In the genomic region with DNA sequence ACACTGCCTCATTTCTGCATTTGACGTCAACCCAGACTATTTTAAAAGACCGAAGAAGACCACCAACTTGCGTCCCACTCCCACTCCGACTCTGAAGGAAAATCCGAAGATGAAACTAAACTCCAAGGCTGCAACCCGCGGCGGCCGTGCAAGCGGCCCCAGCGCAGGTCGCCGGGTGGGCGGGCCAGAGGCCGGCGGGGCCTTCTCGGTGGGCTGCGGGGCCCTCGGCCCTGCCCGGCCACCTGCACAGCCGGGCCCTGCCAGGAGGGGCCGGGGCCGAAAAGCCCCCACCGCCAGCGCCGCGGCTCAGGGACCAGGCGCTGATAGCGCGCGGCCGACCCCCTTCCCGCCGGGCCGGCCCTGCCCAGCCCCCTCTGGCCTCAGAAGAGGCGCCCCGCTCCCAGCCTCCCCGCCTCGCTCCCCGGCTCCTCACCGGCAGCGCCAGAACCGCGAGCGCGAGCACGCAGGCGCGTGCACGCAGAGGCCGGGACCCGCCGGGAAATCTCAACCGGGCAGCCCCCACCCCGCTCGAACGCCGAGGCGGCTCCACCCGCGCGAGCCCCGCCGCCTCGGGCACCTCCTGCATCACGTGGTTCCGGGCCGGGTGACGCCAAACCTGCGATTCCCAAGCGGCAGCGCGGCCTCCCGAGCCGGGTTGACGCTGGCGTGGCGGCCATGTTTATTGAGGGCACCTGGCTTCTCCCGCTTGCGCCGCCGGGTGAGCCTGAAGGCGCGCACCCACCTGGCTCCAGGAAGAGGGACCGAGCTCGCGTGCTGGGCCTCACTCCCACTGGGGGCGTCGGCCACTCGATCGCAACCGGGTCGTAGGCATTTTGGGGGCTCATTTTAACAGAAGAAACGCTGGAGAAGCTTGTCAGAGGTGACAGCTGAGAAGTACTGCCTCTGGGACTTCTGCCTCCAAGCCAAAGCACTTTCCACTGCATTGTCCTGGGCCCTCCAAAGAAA, we compare ENCODE assay signal across 1 cellular context.
A peak's percentile ranks its signal among the peaks of the same experiment; 100 is the strongest.
TF ChIP-seq lines count a peak whose summit lies in the region.

A gene (minus strand): TSS at position 589 of the 966 bp plus-strand sequence. CDS start 1,170 bp downstream, outside the sequence.

TF ChIP-seq in HepG2, 621 proteins besides CTCF, POLR2A, EP300 and RAD21 (continued from another document and continues in another):
- TF ChIP-seq ZNF260 (CRISPR knock-in tag; IDR thresholded peaks at IDR 0.05; ENCODE audit: borderline replicate concordance, low read depth) (0 out of 2 replicates have a peak, but pooled peaks have one; percentile 59), SOX13 (IDR thresholded peaks at IDR 0.05) (no peak), SOX13 (CRISPR knock-in tag; conservative IDR thresholded peaks at IDR 0.05 in 1 of 2, IDR thresholded peaks at IDR 0.05 in 1 of 2) (peak in 1 of 2 experiments; percentile 52; a peak in 2 of 4 replicates), HCFC1 (IDR thresholded peaks at IDR 0.05; ENCODE audit: low read depth, low read length) (peak; percentile 89), ZKSCAN5 (CRISPR knock-in tag; IDR thresholded peaks at IDR 0.05) (no peak), ZNF180 (CRISPR knock-in tag; IDR thresholded peaks at IDR 0.05; ENCODE audit: borderline replicate concordance, low read depth) (no peak), TOE1 (CRISPR knock-in tag; IDR thresholded peaks at IDR 0.05) (peak; percentile 46; the same call in 1 of the 2 replicates), RELA (CRISPR knock-in tag; IDR thresholded peaks at IDR 0.05) (peak; percentile 90), HNRNPH1 (optimal IDR thresholded peaks at IDR 0.05; ENCODE audit: low read depth, low read length) (no peak), NFKB2 (CRISPR knock-in tag; IDR thresholded peaks at IDR 0.05; ENCODE audit: borderline replicate concordance) (peak; percentile 86), PHF21A (CRISPR knock-in tag; IDR thresholded peaks at IDR 0.05) (peak; percentile 84), ZNF225 (CRISPR knock-in tag; IDR thresholded peaks at IDR 0.05) (peak; percentile 80; the same call in 1 of the 2 replicates), FIP1L1 (IDR thresholded peaks at IDR 0.05; ENCODE audit: borderline replicate concordance, insufficient read depth, low read depth, low read length) (peak; percentile 75; the same call in 1 of the 2 replicates), ZBTB7B (CRISPR knock-in tag; IDR thresholded peaks at IDR 0.05) (peak; percentile 85), KAT8 (CRISPR knock-in tag; IDR thresholded peaks at IDR 0.05) (peak; percentile 86), ZNF432 (CRISPR knock-in tag; IDR thresholded peaks at IDR 0.05; ENCODE audit: borderline replicate concordance) (no peak), HDAC2 (CRISPR knock-in tag; IDR thresholded peaks at IDR 0.05) (peak; percentile 64; the same call in 1 of the 2 replicates), RNF2 (conservative IDR thresholded peaks at IDR 0.05; ENCODE audit: low read depth) (peak; percentile 70; the same call in 1 of the 2 replicates), ZMYM4 (CRISPR knock-in tag; IDR thresholded peaks at IDR 0.05) (peak; percentile 90), NCOA2 (CRISPR knock-in tag; IDR thresholded peaks at IDR 0.05) (0 out of 2 replicates have a peak, but pooled peaks have one; percentile 23), ISX (CRISPR knock-in tag; conservative IDR thresholded peaks at IDR 0.05) (no peak), ZNF33B (CRISPR knock-in tag; IDR thresholded peaks at IDR 0.05) (no peak), MAFK (conservative IDR thresholded peaks at IDR 0.05 in 1 of 2, IDR thresholded peaks at IDR 0.05 in 1 of 2; ENCODE audit: low read length in 2 of 2) (no peak), AHR (CRISPR knock-in tag; IDR thresholded peaks at IDR 0.05) (0 out of 2 replicates have a peak, but pooled peaks have one; percentile 72), ATF7-NPFF (CRISPR knock-in tag; IDR thresholded peaks at IDR 0.05; ENCODE audit: low read depth) (peak; percentile 44), TMF1 (CRISPR knock-in tag; IDR thresholded peaks at IDR 0.05; ENCODE audit: low read depth) (no peak), ASH2L (IDR thresholded peaks at IDR 0.05; ENCODE audit: insufficient read length, low read depth, low read length) (peak; percentile 77), ZFY (CRISPR knock-in tag; IDR thresholded peaks at IDR 0.05) (peak; percentile 89), GTF2F1 (IDR thresholded peaks at IDR 0.05; ENCODE audit: low read length) (no peak)
- TF ChIP-seq, protein P1, sequence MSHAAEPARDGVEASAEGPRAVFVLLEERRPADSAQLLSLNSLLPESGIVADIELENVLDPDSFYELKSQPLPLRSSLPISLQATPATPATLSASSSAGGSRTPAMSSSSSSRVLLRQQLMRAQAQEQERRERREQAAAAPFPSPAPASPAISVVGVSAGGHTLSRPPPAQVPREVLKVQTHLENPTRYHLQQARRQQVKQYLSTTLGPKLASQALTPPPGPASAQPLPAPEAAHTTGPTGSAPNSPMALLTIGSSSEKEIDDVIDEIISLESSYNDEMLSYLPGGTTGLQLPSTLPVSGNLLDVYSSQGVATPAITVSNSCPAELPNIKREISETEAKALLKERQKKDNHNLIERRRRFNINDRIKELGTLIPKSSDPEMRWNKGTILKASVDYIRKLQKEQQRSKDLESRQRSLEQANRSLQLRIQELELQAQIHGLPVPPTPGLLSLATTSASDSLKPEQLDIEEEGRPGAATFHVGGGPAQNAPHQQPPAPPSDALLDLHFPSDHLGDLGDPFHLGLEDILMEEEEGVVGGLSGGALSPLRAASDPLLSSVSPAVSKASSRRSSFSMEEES (CRISPR knock-in tag; IDR thresholded peaks at IDR 0.05), result peak; percentile 73; the same call in 1 of the 2 replicates
- TF ChIP-seq, protein P2, sequence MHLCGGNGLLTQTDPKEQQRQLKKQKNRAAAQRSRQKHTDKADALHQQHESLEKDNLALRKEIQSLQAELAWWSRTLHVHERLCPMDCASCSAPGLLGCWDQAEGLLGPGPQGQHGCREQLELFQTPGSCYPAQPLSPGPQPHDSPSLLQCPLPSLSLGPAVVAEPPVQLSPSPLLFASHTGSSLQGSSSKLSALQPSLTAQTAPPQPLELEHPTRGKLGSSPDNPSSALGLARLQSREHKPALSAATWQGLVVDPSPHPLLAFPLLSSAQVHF (CRISPR knock-in tag; IDR thresholded peaks at IDR 0.05), result peak; percentile 36; the same call in 1 of the 2 replicates
- TF ChIP-seq, protein P3, sequence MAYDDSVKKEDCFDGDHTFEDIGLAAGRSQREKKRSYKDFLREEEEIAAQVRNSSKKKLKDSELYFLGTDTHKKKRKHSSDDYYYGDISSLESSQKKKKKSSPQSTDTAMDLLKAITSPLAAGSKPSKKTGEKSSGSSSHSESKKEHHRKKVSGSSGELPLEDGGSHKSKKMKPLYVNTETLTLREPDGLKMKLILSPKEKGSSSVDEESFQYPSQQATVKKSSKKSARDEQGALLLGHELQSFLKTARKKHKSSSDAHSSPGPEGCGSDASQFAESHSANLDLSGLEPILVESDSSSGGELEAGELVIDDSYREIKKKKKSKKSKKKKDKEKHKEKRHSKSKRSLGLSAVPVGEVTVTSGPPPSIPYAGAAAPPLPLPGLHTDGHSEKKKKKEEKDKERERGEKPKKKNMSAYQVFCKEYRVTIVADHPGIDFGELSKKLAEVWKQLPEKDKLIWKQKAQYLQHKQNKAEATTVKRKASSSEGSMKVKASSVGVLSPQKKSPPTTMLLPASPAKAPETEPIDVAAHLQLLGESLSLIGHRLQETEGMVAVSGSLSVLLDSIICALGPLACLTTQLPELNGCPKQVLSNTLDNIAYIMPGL (CRISPR knock-in tag; IDR thresholded peaks at IDR 0.05; ENCODE audit: borderline replicate concordance in 1 of 2, low read depth in 1 of 2), result peak; percentile 63 to 77; a peak in 3 of 4 replicates
- TF ChIP-seq, protein P4, sequence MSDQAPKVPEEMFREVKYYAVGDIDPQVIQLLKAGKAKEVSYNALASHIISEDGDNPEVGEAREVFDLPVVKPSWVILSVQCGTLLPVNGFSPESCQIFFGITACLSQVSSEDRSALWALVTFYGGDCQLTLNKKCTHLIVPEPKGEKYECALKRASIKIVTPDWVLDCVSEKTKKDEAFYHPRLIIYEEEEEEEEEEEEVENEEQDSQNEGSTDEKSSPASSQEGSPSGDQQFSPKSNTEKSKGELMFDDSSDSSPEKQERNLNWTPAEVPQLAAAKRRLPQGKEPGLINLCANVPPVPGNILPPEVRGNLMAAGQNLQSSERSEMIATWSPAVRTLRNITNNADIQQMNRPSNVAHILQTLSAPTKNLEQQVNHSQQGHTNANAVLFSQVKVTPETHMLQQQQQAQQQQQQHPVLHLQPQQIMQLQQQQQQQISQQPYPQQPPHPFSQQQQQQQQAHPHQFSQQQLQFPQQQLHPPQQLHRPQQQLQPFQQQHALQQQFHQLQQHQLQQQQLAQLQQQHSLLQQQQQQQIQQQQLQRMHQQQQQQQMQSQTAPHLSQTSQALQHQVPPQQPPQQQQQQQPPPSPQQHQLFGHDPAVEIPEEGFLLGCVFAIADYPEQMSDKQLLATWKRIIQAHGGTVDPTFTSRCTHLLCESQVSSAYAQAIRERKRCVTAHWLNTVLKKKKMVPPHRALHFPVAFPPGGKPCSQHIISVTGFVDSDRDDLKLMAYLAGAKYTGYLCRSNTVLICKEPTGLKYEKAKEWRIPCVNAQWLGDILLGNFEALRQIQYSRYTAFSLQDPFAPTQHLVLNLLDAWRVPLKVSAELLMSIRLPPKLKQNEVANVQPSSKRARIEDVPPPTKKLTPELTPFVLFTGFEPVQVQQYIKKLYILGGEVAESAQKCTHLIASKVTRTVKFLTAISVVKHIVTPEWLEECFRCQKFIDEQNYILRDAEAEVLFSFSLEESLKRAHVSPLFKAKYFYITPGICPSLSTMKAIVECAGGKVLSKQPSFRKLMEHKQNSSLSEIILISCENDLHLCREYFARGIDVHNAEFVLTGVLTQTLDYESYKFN (CRISPR knock-in tag; conservative IDR thresholded peaks at IDR 0.05), result peak; percentile 55
- TF ChIP-seq, protein P5, sequence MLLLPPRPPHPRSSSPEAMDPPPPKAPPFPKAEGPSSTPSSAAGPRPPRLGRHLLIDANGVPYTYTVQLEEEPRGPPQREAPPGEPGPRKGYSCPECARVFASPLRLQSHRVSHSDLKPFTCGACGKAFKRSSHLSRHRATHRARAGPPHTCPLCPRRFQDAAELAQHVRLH (CRISPR knock-in tag; IDR thresholded peaks at IDR 0.05; ENCODE audit: borderline replicate concordance, low read depth), result peak; percentile 78; the same call in 1 of the 2 replicates
- TF ChIP-seq, protein P6, sequence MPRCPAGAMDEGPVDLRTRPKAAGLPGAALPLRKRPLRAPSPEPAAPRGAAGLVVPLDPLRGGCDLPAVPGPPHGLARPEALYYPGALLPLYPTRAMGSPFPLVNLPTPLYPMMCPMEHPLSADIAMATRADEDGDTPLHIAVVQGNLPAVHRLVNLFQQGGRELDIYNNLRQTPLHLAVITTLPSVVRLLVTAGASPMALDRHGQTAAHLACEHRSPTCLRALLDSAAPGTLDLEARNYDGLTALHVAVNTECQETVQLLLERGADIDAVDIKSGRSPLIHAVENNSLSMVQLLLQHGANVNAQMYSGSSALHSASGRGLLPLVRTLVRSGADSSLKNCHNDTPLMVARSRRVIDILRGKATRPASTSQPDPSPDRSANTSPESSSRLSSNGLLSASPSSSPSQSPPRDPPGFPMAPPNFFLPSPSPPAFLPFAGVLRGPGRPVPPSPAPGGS (CRISPR knock-in tag; IDR thresholded peaks at IDR 0.05), result peak; percentile 95; the same call in 1 of the 2 replicates
- TF ChIP-seq, protein P7, sequence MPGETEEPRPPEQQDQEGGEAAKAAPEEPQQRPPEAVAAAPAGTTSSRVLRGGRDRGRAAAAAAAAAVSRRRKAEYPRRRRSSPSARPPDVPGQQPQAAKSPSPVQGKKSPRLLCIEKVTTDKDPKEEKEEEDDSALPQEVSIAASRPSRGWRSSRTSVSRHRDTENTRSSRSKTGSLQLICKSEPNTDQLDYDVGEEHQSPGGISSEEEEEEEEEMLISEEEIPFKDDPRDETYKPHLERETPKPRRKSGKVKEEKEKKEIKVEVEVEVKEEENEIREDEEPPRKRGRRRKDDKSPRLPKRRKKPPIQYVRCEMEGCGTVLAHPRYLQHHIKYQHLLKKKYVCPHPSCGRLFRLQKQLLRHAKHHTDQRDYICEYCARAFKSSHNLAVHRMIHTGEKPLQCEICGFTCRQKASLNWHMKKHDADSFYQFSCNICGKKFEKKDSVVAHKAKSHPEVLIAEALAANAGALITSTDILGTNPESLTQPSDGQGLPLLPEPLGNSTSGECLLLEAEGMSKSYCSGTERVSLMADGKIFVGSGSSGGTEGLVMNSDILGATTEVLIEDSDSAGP (CRISPR knock-in tag; IDR thresholded peaks at IDR 0.05; ENCODE audit: borderline replicate concordance), result peak; percentile 87
- TF ChIP-seq, protein P8, sequence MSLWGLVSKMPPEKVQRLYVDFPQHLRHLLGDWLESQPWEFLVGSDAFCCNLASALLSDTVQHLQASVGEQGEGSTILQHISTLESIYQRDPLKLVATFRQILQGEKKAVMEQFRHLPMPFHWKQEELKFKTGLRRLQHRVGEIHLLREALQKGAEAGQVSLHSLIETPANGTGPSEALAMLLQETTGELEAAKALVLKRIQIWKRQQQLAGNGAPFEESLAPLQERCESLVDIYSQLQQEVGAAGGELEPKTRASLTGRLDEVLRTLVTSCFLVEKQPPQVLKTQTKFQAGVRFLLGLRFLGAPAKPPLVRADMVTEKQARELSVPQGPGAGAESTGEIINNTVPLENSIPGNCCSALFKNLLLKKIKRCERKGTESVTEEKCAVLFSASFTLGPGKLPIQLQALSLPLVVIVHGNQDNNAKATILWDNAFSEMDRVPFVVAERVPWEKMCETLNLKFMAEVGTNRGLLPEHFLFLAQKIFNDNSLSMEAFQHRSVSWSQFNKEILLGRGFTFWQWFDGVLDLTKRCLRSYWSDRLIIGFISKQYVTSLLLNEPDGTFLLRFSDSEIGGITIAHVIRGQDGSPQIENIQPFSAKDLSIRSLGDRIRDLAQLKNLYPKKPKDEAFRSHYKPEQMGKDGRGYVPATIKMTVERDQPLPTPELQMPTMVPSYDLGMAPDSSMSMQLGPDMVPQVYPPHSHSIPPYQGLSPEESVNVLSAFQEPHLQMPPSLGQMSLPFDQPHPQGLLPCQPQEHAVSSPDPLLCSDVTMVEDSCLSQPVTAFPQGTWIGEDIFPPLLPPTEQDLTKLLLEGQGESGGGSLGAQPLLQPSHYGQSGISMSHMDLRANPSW (CRISPR knock-in tag; IDR thresholded peaks at IDR 0.05; ENCODE audit: borderline replicate concordance), result peak; percentile 91; the same call in 1 of the 2 replicates
- TF ChIP-seq, protein P9, sequence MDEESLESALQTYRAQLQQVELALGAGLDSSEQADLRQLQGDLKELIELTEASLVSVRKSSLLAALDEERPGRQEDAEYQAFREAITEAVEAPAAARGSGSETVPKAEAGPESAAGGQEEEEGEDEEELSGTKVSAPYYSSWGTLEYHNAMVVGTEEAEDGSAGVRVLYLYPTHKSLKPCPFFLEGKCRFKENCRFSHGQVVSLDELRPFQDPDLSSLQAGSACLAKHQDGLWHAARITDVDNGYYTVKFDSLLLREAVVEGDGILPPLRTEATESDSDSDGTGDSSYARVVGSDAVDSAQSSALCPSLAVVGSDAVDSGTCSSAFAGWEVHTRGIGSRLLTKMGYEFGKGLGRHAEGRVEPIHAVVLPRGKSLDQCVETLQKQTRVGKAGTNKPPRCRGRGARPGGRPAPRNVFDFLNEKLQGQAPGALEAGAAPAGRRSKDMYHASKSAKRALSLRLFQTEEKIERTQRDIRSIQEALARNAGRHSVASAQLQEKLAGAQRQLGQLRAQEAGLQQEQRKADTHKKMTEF (CRISPR knock-in tag; IDR thresholded peaks at IDR 0.05), result peak; percentile 91
